27 cellular contexts compared by ENCODE assay signal in genomic region chr2:78498125-78498524, GRCh38.
"Had no signal": no experiment of that assay in that cellular context is flagged by ENCODE, and none has a peak within 500 bp of the region (broad histone marks: within the 10 kb centered on the region; RNA-seq: fewer than 3 reads in every experiment).

No MANE protein-coding gene starts in this region.

- H3K4me3 ChIP-seq: adrenal gland, body of pancreas, cardiac muscle cell, coronary artery, dorsolateral prefrontal cortex had no signal

- H3K9me3 ChIP-seq: adrenal gland, body of pancreas had no signal

- H3K4me1 ChIP-seq: adrenal gland, body of pancreas had no signal

- H3K27ac ChIP-seq: adrenal gland, body of pancreas, cardiac muscle cell, coronary artery, dorsolateral prefrontal cortex had no signal

- ATAC-seq: activated CD4-positive, alpha-beta T cell treated with anti-CD3 and anti-CD28 coated beads for 36 hours; activated CD8-positive, alpha-beta memory T cell treated with anti-CD3 and anti-CD28 coated beads, Interleukin-2, amount 10 ng/mL, durations not matched to agents 7 days and 5 days; activated CD8-positive, alpha-beta T cell treated with anti-CD3 and anti-CD28 coated beads, Interleukin-2, amount 10 ng/mL, durations not matched to agents 7 days and 5 days; body of pancreas; esophagus mucosa had no signal

- H3K27me3 ChIP-seq: adrenal gland, body of pancreas, cardiac muscle cell, dorsolateral prefrontal cortex had no signal

- H3K36me3 ChIP-seq: adrenal gland, cardiac muscle cell had no signal

- DNase-seq: activated CD4-positive, alpha-beta memory T cell treated with anti-CD3 and anti-CD28 coated beads for 36 hours; activated CD4-positive, alpha-beta T cell treated with anti-CD3 and anti-CD28 coated beads for 36 hours; activated CD4-positive, alpha-beta T cell treated with anti-CD3 and anti-CD28 coated beads, Interleukin-2, amount 10 ng/mL, durations not matched to agents 24 days and 14 days; activated CD4-positive, CD25-positive, alpha-beta regulatory T cell; activated CD4-positive, CD25-positive, alpha-beta regulatory T cell treated with anti-CD3 and anti-CD28 coated beads, Interleukin-2, amount 50 U/mL, for 72 hours; activated CD8-positive, alpha-beta memory T cell treated with anti-CD3 and anti-CD28 coated beads, Interleukin-2, amount 10 ng/mL, durations not matched to agents 7 days and 5 days; activated CD8-positive, alpha-beta memory T cell treated with anti-CD3 and anti-CD28 coated beads, Interleukin-2, amount 50 U/mL, for 4 hours; activated CD8-positive, alpha-beta T cell treated with anti-CD3 and anti-CD28 coated beads, Interleukin-2, amount 10 ng/mL, durations not matched to agents 7 days and 5 days; activated effector memory CD4-positive, alpha-beta T cell treated with anti-CD3 and anti-CD28 coated beads, Interleukin-2, amount 50 U/mL, for 16 hours; activated naive CD4-positive, alpha-beta T cell treated with anti-CD3 and anti-CD28 coated beads for 36 hours; activated naive CD8-positive, alpha-beta T cell treated with anti-CD3 and anti-CD28 coated beads for 36 hours; activated naive CD8-positive, alpha-beta T cell treated with anti-CD3 and anti-CD28 coated beads, Interleukin-2, amount 50 U/mL, for 24 hours; activated T-cell treated with anti-CD3 and anti-CD28 coated beads, Interleukin-2, amount 50 U/mL, for 1 hour; activated T-cell treated with anti-CD3 and anti-CD28 coated beads, Interleukin-2, amount 50 U/mL, for 48 hours; adrenal gland; amygdala; aorta; body of pancreas; central memory CD4-positive, alpha-beta T cell; cerebellar nuclear complex; dorsolateral prefrontal cortex; effector memory CD4-positive, alpha-beta T cell; endodermal cell; foreskin fibroblast had no signal
